In genomic region chr4:147160908-147161513, GRCh38 we compare ENCODE assay signal across 8 cellular contexts.
A peak's percentile ranks its signal among the peaks of the same experiment; 100 is the strongest.
DNase-seq lines count a peak whose midpoint lies in the region; ATAC-seq and TF ChIP-seq lines count a peak whose summit lies in the region.

No MANE protein-coding gene starts in this region.

- no peak overlapping the region for H3K9ac ChIP-seq in fibroblast of lung (ENCODE audit: insufficient read depth, low read length)

- ATAC-seq in GM21390 (IDR thresholded peaks at IDR 0.05; ENCODE audit: unreplicated experiment) (peak; percentile 92), HG03469 (IDR thresholded peaks at IDR 0.05; ENCODE audit: unreplicated experiment) (peak; percentile 78), RWPE2 (ENCODE audit: low read depth) (peak; percentile 70)

- H3K4me2 ChIP-seq in fibroblast of lung (ENCODE audit: extremely low read depth, insufficient read depth, low read length) (no peak overlapping the region), osteoblast (ENCODE audit: insufficient read depth, low read length) (no peak overlapping the region)

- H3K4me3 ChIP-seq in RWPE2 (ENCODE audit: severe bottlenecking): no peak overlapping the region
- no peak overlapping the region for H3K4me3 ChIP-seq in fibroblast of lung (replicated peaks in 1 of 4; ENCODE audit: control extremely low read depth in 1 of 4, insufficient read depth in 1 of 4, low read depth in 3 of 4, low read length in 4 of 4)
- H3K4me3 ChIP-seq in osteoblast (ENCODE audit: insufficient read depth, low read length): no peak overlapping the region

- H3K27ac ChIP-seq in RWPE2 (ENCODE audit: poor library complexity, severe bottlenecking) (no peak overlapping the region), fibroblast of lung (ENCODE audit: insufficient read depth, low read length) (no peak overlapping the region), osteoblast (ENCODE audit: low read depth, low read length) (no peak overlapping the region)

- DNase-seq in activated CD4-positive, alpha-beta T cell treated with anti-CD3 and anti-CD28 coated beads for 48 hours: peak; percentile 9
- DNase-seq in activated CD4-positive, alpha-beta T cell treated with anti-CD3 and anti-CD28 coated beads, Interleukin-2, amount 50 U/mL, for 48 hours: no peak
- no peak for DNase-seq in RWPE2 (ENCODE audit: low spot score)
- DNase-seq in fibroblast of lung (ENCODE audit: low read depth in 2 of 2): peak; percentile 54 to 81
- DNase-seq in osteoblast (ENCODE audit: insufficient read length, low spot score, missing footprints): peak; percentile 72
- DNase-seq in stimulated activated CD4-positive, alpha-beta T cell treated with anti-CD3 and anti-CD28 coated beads, Interleukin-4, amount 100 ng/mL, for 24 hours: no peak

- H3K79me2 ChIP-seq in fibroblast of lung (ENCODE audit: control insufficient read depth, insufficient read depth, low read length): no peaks in the 10 kb centered on the region
- H3K79me2 ChIP-seq in osteoblast (ENCODE audit: insufficient read depth, low read length): no peaks in the 10 kb centered on the region

- no peaks in the 10 kb centered on the region for H3K9me3 ChIP-seq in RWPE2 (ENCODE audit: severe bottlenecking)
- no peaks in the 10 kb centered on the region for H3K9me3 ChIP-seq in fibroblast of lung (ENCODE audit: control insufficient read depth, insufficient read depth, low read depth, low read length)
- no peaks in the 10 kb centered on the region for H3K9me3 ChIP-seq in osteoblast (ENCODE audit: low read depth, low read length)

- H4K20me1 ChIP-seq in fibroblast of lung (ENCODE audit: control insufficient read depth, extremely low read depth, insufficient read depth, low read length) (no peaks in the 10 kb centered on the region), osteoblast (ENCODE audit: insufficient read depth, low read length) (no peaks in the 10 kb centered on the region)

- H3K36me3 ChIP-seq in RWPE2 (ENCODE audit: low read depth): no peaks in the 10 kb centered on the region
- H3K36me3 ChIP-seq in fibroblast of lung (ENCODE audit: control insufficient read depth, insufficient read depth, low read length): no peaks in the 10 kb centered on the region
- no peaks in the 10 kb centered on the region for H3K36me3 ChIP-seq in osteoblast (ENCODE audit: insufficient read depth, low read length)

- TF ChIP-seq CTCF in RWPE2 (IDR thresholded peaks at IDR 0.05; ENCODE audit: poor library complexity, severe bottlenecking) (peak; percentile 91), fibroblast of lung (conservative IDR thresholded peaks at IDR 0.05 in 1 of 2, IDR thresholded peaks at IDR 0.05 in 1 of 2; ENCODE audit: low read depth in 1 of 2, low read length in 2 of 2) (peak; percentile 85 to 90), osteoblast (IDR thresholded peaks at IDR 0.05; ENCODE audit: extremely low read depth, low read depth, low read length) (peak; percentile 85)

- peaks cover 3% of the 10 kb centered on the region for H3K4me1 ChIP-seq in RWPE2 (ENCODE audit: insufficient read depth, poor library complexity, severe bottlenecking)
- H3K4me1 ChIP-seq in fibroblast of lung (ENCODE audit: control insufficient read depth, extremely low read depth, insufficient read depth, low read length): no peaks in the 10 kb centered on the region
- H3K4me1 ChIP-seq in osteoblast (ENCODE audit: insufficient read depth, low read length): no peaks in the 10 kb centered on the region

- no peak overlapping the region for H2AFZ ChIP-seq in fibroblast of lung (ENCODE audit: low read length)
- no peak overlapping the region for H2AFZ ChIP-seq in osteoblast (ENCODE audit: low read length)

- no peaks in the 10 kb centered on the region for H3K27me3 ChIP-seq in RWPE2 (ENCODE audit: insufficient read depth, poor library complexity, severe bottlenecking)
- H3K27me3 ChIP-seq in fibroblast of lung (ENCODE audit: control insufficient read depth, insufficient read depth, low read length): no peaks in the 10 kb centered on the region
- no peaks in the 10 kb centered on the region for H3K27me3 ChIP-seq in osteoblast (ENCODE audit: insufficient read depth, low read length)

Comparison
In these comparisons a context has a peak if more than half of its experiments do, and no peak if none do; other contexts are left out.
1. DNase-seq: peak in activated CD4-positive, alpha-beta T cell treated with anti-CD3 and anti-CD28 coated beads for 48 hours (single experiment), fibroblast of lung (2 of 2) and osteoblast (single experiment); none in activated CD4-positive, alpha-beta T cell treated with anti-CD3 and anti-CD28 coated beads, Interleukin-2, amount 50 U/mL, for 48 hours (0 of 2), RWPE2 (single experiment) and stimulated activated CD4-positive, alpha-beta T cell treated with anti-CD3 and anti-CD28 coated beads, Interleukin-4, amount 100 ng/mL, for 24 hours (single experiment).
2. Peak in every context shown above with its lines, with median percentiles within 50 percentile points of each other: ATAC-seq and CTCF ChIP-seq.